In genomic region chr11:76322593-76323341, GRCh38 we compare ENCODE assay signal across 23 cellular contexts. TPM values are rescaled to one million over a fixed set of nuclear protein-coding genes. Genes with fewer than 3 reads are reported as not detected.
DNase-seq lines count a peak whose midpoint lies in the region; ATAC-seq, FAIRE-seq and TF ChIP-seq lines count a peak whose summit lies in the region.
"Had no signal": no experiment of that assay in that cellular context is flagged by ENCODE, and none has a peak within 500 bp of the region (broad histone marks: within the 10 kb centered on the region; RNA-seq: fewer than 3 reads in every experiment).

No MANE protein-coding gene starts in this region.

- DNase-seq in ELF-1 (ENCODE audit: low read depth, low spot score): peak; percentile 49
- DNase-seq in activated T-helper 2 cell treated with anti-CD3 and anti-CD28 coated beads, Interferon-gamma antibody, Interleukin-2, Interleukin-4, amounts not matched to agents 10 μg/mL and 5 μg/mL and 100 μg/mL, durations not matched to agents 14 hours and 24 hours and 36 hours (ENCODE audit: low spot score): no peak
- DNase-seq in keratinocyte (ENCODE audit: low read depth, low spot score): no peak
- no peak for DNase-seq in HFFc6
- DNase-seq in dermis blood vessel endothelial cell: no peak
- no peak for DNase-seq in psoas muscle
- no peak for DNase-seq in small intestine
- DNase-seq: activated naive CD4-positive, alpha-beta T cell; COR-L47; EL; foreskin fibroblast; Karpas-422; NCI-H1092; NCI-H2081 treated with DMSO at 0.1 percent for 48 hours; NCI-H524; stimulated activated CD4-positive, alpha-beta T cell treated with anti-CD3 and anti-CD28 coated beads, Interleukin-4, amount 100 ng/mL, for 4 hours had no signal

- dilution Hi-C loops in keratinocyte (cut with MboI; ENCODE audit: extremely low pct_ligation_motif_present, low sequenced_read_pairs): no loop called here

- intact Hi-C loops in activated T-helper 2 cell treated with anti-CD3 and anti-CD28 coated beads, Interferon-gamma antibody, Interleukin-2, Interleukin-4, amounts not matched to agents 10 μg/mL and 5 μg/mL and 100 μg/mL, durations not matched to agents 14 hours and 24 hours and 36 hours (cut with micrococcal nuclease): loop anchor here (1.0 kb wide), 1 partner anchor 59 kb away; the partner anchor contains the start of genes GVQW3 and THAP12
- intact Hi-C loops in psoas muscle (cut with DNase I): no loop called here

- FAIRE-seq in keratinocyte (lab: Jason Lieb, UNC) (peak; percentile 32), small intestine (lab: Jason Lieb, UNC) (no peak)
- FAIRE-seq: GM19239 had no signal

- H3K27ac ChIP-seq in BLaER1 (no peak overlapping the region), keratinocyte (ENCODE audit: control insufficient read depth, insufficient read depth, low read length) (no peak overlapping the region), psoas muscle (no peak overlapping the region), small intestine (ENCODE audit: low read depth in 1 of 2, low read length in 1 of 2) (no peak overlapping the region)
- H3K27ac ChIP-seq: coronary artery, skin epidermis had no signal

- no peaks in the 10 kb centered on the region for H3K9me1 ChIP-seq in keratinocyte (ENCODE audit: control insufficient read depth, extremely low read depth, insufficient read depth, low read length)

- peak overlapping the region; percentile 76 for H3K4me2 ChIP-seq in BLaER1
- peak overlapping the region; percentile 48 for H3K4me2 ChIP-seq in keratinocyte (ENCODE audit: control insufficient read depth, extremely low read depth, insufficient read depth, low read depth, low read length)

- H3K9me3 ChIP-seq in BLaER1 (no peaks in the 10 kb centered on the region), keratinocyte (ENCODE audit: control insufficient read depth, low read depth, low read length) (no peaks in the 10 kb centered on the region), psoas muscle (no peaks in the 10 kb centered on the region), small intestine (ENCODE audit: control insufficient read depth, low read depth) (no peaks in the 10 kb centered on the region)
- H3K9me3 ChIP-seq: HAP-1 had no signal

- H3K9ac ChIP-seq in BLaER1 (no peak overlapping the region), keratinocyte (ENCODE audit: control insufficient read depth, extremely low read depth, insufficient read depth, low read length) (no peak overlapping the region)

- H4K20me1 ChIP-seq in BLaER1 (no peaks in the 10 kb centered on the region), keratinocyte (ENCODE audit: control insufficient read depth, extremely low read depth, insufficient read depth, low read length) (no peaks in the 10 kb centered on the region)

- peaks cover 31% of the 10 kb centered on the region for H3K27me3 Mint-ChIP-seq in activated T-helper 2 cell treated with anti-CD3 and anti-CD28 coated beads, Interferon-gamma antibody, Interleukin-2, Interleukin-4, amounts not matched to agents 10 μg/mL and 5 μg/mL and 100 μg/mL, durations not matched to agents 14 hours and 24 hours and 36 hours (ENCODE audit: low read depth)
- H3K27me3 Mint-ChIP-seq in HFFc6 (ENCODE audit: insufficient read depth): peaks cover 50% of the 10 kb centered on the region

- H3K9me3 Mint-ChIP-seq in activated T-helper 2 cell treated with anti-CD3 and anti-CD28 coated beads, Interferon-gamma antibody, Interleukin-2, Interleukin-4, amounts not matched to agents 10 μg/mL and 5 μg/mL and 100 μg/mL, durations not matched to agents 14 hours and 24 hours and 36 hours: no peaks in the 10 kb centered on the region
- no peaks in the 10 kb centered on the region for H3K9me3 Mint-ChIP-seq in HFFc6

- peak overlapping the region; percentile 28 for H3K27ac Mint-ChIP-seq in activated T-helper 2 cell treated with anti-CD3 and anti-CD28 coated beads, Interferon-gamma antibody, Interleukin-2, Interleukin-4, amounts not matched to agents 10 μg/mL and 5 μg/mL and 100 μg/mL, durations not matched to agents 14 hours and 24 hours and 36 hours
- no peak overlapping the region for H3K27ac Mint-ChIP-seq in HFFc6
- H3K27ac Mint-ChIP-seq: brain had no signal

- H3K4me3 Mint-ChIP-seq in activated T-helper 2 cell treated with anti-CD3 and anti-CD28 coated beads, Interferon-gamma antibody, Interleukin-2, Interleukin-4, amounts not matched to agents 10 μg/mL and 5 μg/mL and 100 μg/mL, durations not matched to agents 14 hours and 24 hours and 36 hours (ENCODE audit: low read depth): no peak overlapping the region
- no peak overlapping the region for H3K4me3 Mint-ChIP-seq in HFFc6

- H3K4me1 ChIP-seq in BLaER1: peaks cover 30% of the 10 kb centered on the region
- H3K4me1 ChIP-seq in keratinocyte (ENCODE audit: control insufficient read depth, extremely low read depth, insufficient read depth, low read length): peaks cover 11% of the 10 kb centered on the region
- peaks cover 8% of the 10 kb centered on the region for H3K4me1 ChIP-seq in psoas muscle
- H3K4me1 ChIP-seq in small intestine (ENCODE audit: control insufficient read depth in 2 of 2, insufficient read depth in 1 of 2, low read depth in 1 of 2, low read length in 1 of 2): no peaks in the 10 kb centered on the region

- no peak for ATAC-seq in psoas muscle

- H3K4me1 Mint-ChIP-seq in activated T-helper 2 cell treated with anti-CD3 and anti-CD28 coated beads, Interferon-gamma antibody, Interleukin-2, Interleukin-4, amounts not matched to agents 10 μg/mL and 5 μg/mL and 100 μg/mL, durations not matched to agents 14 hours and 24 hours and 36 hours (ENCODE audit: low read depth): peaks cover 24% of the 10 kb centered on the region
- H3K4me1 Mint-ChIP-seq in HFFc6 (ENCODE audit: low read depth): peaks cover 16% of the 10 kb centered on the region
- H3K4me1 Mint-ChIP-seq: brain had no signal

- H3K36me3 Mint-ChIP-seq in activated T-helper 2 cell treated with anti-CD3 and anti-CD28 coated beads, Interferon-gamma antibody, Interleukin-2, Interleukin-4, amounts not matched to agents 10 μg/mL and 5 μg/mL and 100 μg/mL, durations not matched to agents 14 hours and 24 hours and 36 hours (ENCODE audit: low read depth): no peaks in the 10 kb centered on the region
- H3K36me3 Mint-ChIP-seq in HFFc6 (ENCODE audit: low read depth): no peaks in the 10 kb centered on the region
- H3K36me3 Mint-ChIP-seq: brain had no signal

- H3K4me3 ChIP-seq in BLaER1: no peak overlapping the region
- no peak overlapping the region for H3K4me3 ChIP-seq in keratinocyte (ENCODE audit: control insufficient read depth in 2 of 3, extremely low read depth in 1 of 3, insufficient read depth in 2 of 3, low read depth in 1 of 3, low read length in 3 of 3)
- H3K4me3 ChIP-seq in psoas muscle: no peak overlapping the region
- H3K4me3 ChIP-seq in small intestine (ENCODE audit: low read depth in 1 of 2, low read length in 2 of 2): no peak overlapping the region
- H3K4me3 ChIP-seq: HAP-1, lung had no signal

- whole genome bisulfite sequencing in psoas muscle, 3 donors: 81 to 89% (median 84%) methylated on average over 6 of the region's 6 CpGs
- 80 to 86% (median 84%) methylated on average over 6 of the region's 6 CpGs for WGBS in small intestine, 3 donors

- no peak overlapping the region for H2AFZ ChIP-seq in keratinocyte (ENCODE audit: control insufficient read depth, low read length)

- H3K79me2 ChIP-seq in keratinocyte (ENCODE audit: control insufficient read depth, insufficient read depth, low read length): no peaks in the 10 kb centered on the region

- TF ChIP-seq CTCF in keratinocyte (optimal IDR thresholded peaks at IDR 0.05 in 1 of 3, IDR thresholded peaks at IDR 0.05 in 1 of 3, conservative IDR thresholded peaks at IDR 0.05 in 1 of 3; ENCODE audit: extremely low read depth in 1 of 3, insufficient read depth in 2 of 3, low read length in 3 of 3) (no peak), HFFc6 (IDR thresholded peaks at IDR 0.05) (no peak), psoas muscle (IDR thresholded peaks at IDR 0.05) (no peak)

- H3K36me3 ChIP-seq in BLaER1 (no peaks in the 10 kb centered on the region), keratinocyte (ENCODE audit: control insufficient read depth in 2 of 2, extremely low read depth in 1 of 2, insufficient read depth in 2 of 2, low read length in 2 of 2) (no peaks in the 10 kb centered on the region), psoas muscle (ENCODE audit: insufficient read depth in 1 of 2, low read depth in 1 of 2) (no peaks in the 10 kb centered on the region), small intestine (ENCODE audit: control insufficient read depth in 2 of 2, insufficient read depth in 2 of 2, low read length in 2 of 2) (no peaks in the 10 kb centered on the region)
- H3K36me3 ChIP-seq: HAP-1 had no signal

- H3K27me3 ChIP-seq in BLaER1: peaks cover 45% of the 10 kb centered on the region
- peaks cover 12% of the 10 kb centered on the region for H3K27me3 ChIP-seq in keratinocyte (ENCODE audit: control insufficient read depth, extremely low read depth, insufficient read depth, low read length)
- peaks cover 0 to 9% (median 0%) of the 10 kb centered on the region in 3 donors for H3K27me3 ChIP-seq in psoas muscle (ENCODE audit: insufficient read depth in 3 of 3, low read length in 2 of 3)
- H3K27me3 ChIP-seq in small intestine (ENCODE audit: control insufficient read depth in 2 of 2, insufficient read depth in 2 of 2, low read length in 2 of 2): peaks cover 0 to 11% of the 10 kb centered on the region in 2 donors

RNA-seq across cellular contexts. Expression of gene THAP12, which starts 58.2 kb away (rescaled TPM):
- 63.1 and 66.0 TPM in 2 replicates for total RNA-seq in activated T-helper 2 cell treated with anti-CD3 and anti-CD28 coated beads, Interferon-gamma antibody, Interleukin-2, Interleukin-4, amounts not matched to agents 10 μg/mL and 5 μg/mL and 100 μg/mL, durations not matched to agents 14 hours and 24 hours and 36 hours
- polyA plus RNA-seq in keratinocyte: 24.9 to 49.8 TPM (median 28.8 TPM) in 3 replicates
- polyA plus RNA-seq in keratinocyte (2011; ENCODE audit: low read depth): 54.7 TPM
- 21.3 and 43.5 TPM in 2 replicates for polyA plus RNA-seq in keratinocyte (2011; cell fraction: cytosol; rRNA removed)
- 19.1 and 23.2 TPM in 2 replicates for polyA plus RNA-seq in keratinocyte (2011; cell fraction: nucleus; rRNA removed)
- 20.6 and 26.7 TPM in 2 replicates for polyA plus RNA-seq in keratinocyte (2012; ENCODE audit: low replicate concordance)
- polyA minus RNA-seq in keratinocyte: 3.9 to 28.7 TPM (median 12.6 TPM) in 3 replicates
- 16.1 TPM for polyA minus RNA-seq in keratinocyte (2011; cell fraction: cytosol; rRNA and poly(A)+ RNA removed)
- 9.7 and 18.0 TPM in 2 replicates for polyA minus RNA-seq in keratinocyte (2011; cell fraction: nucleus; rRNA and poly(A)+ RNA removed)
- total RNA-seq in HFFc6 (2021; fragmentation: NEBNext Ultra II Directional; extraction: Animal tissue kit (Norgen Biotek cat#: 25700)): 10 to 100 TPM; 32.7 to 42.2 (median 36.3) TPM
- 48.8 and 49.0 TPM in 2 replicates for total RNA-seq in dermis blood vessel endothelial cell
- total RNA-seq in psoas muscle: 10 to 100 TPM; 21.8 to 38.1 (median 34.7) TPM
- polyA plus RNA-seq in psoas muscle: 10 to 100 TPM; 15.6 to 35.9 (median 17.1) TPM
- 10 to 100 TPM; 24.3 to 30.4 (median 27.3) TPM for polyA plus RNA-seq in small intestine

RNA-seq across cellular contexts. Expression of gene GVQW3, which starts 58.4 kb away (rescaled TPM):
- total RNA-seq in activated T-helper 2 cell treated with anti-CD3 and anti-CD28 coated beads, Interferon-gamma antibody, Interleukin-2, Interleukin-4, amounts not matched to agents 10 μg/mL and 5 μg/mL and 100 μg/mL, durations not matched to agents 14 hours and 24 hours and 36 hours: 4.3 and 4.4 TPM in 2 replicates
- 0.39 to 0.80 TPM (median 0.48 TPM) in 3 replicates for polyA plus RNA-seq in keratinocyte
- not detected for polyA plus RNA-seq in keratinocyte (2011; ENCODE audit: low read depth)
- polyA plus RNA-seq in keratinocyte (2011; cell fraction: cytosol; rRNA removed): 0.07 and 0.10 TPM in 2 replicates
- 1.8 and 2.1 TPM in 2 replicates for polyA plus RNA-seq in keratinocyte (2011; cell fraction: nucleus; rRNA removed)
- 0.29 TPM in 1 of 2 replicates, not detected in the other for polyA plus RNA-seq in keratinocyte (2012; ENCODE audit: low replicate concordance)
- 0.39 to 1.3 TPM (median 0.73 TPM) in 3 replicates for polyA minus RNA-seq in keratinocyte
- polyA minus RNA-seq in keratinocyte (2011; cell fraction: cytosol; rRNA and poly(A)+ RNA removed): not detected
- 0.53 and 0.70 TPM in 2 replicates for polyA minus RNA-seq in keratinocyte (2011; cell fraction: nucleus; rRNA and poly(A)+ RNA removed)
- 1 to 10 TPM in 1 of 6 experiments, under 1 TPM in 5; 0.31 to 1.6 (median 0.69) TPM for total RNA-seq in HFFc6 (2021; fragmentation: NEBNext Ultra II Directional; extraction: Animal tissue kit (Norgen Biotek cat#: 25700))
- total RNA-seq in dermis blood vessel endothelial cell: 0.65 and 0.68 TPM in 2 replicates
- under 1 TPM; 0.17 to 0.94 (median 0.55) TPM for total RNA-seq in psoas muscle
- 1 to 10 TPM in 1 of 3 donors, under 1 TPM in 2; 0.30 to 2.7 (median 0.40) TPM for polyA plus RNA-seq in psoas muscle
- polyA plus RNA-seq in small intestine: under 1 TPM in 1 of 3 donors, not detected in 2; 0.82 TPM
